In genomic region chr3:50211930-50212329, GRCh38 we compare ENCODE assay signal across 15 cellular contexts. TPM values are rescaled to one million over a fixed set of nuclear protein-coding genes. Genes with fewer than 3 reads are reported as not detected.
A peak's percentile ranks its signal among the peaks of the same experiment; 100 is the strongest.
DNase-seq lines count a peak whose midpoint lies in the region; ATAC-seq, FAIRE-seq and TF ChIP-seq lines count a peak whose summit lies in the region.
"Had no signal": no experiment of that assay in that cellular context is flagged by ENCODE, and none has a peak within 500 bp of the region (broad histone marks: within the 10 kb centered on the region; RNA-seq: fewer than 3 reads in every experiment).

No MANE protein-coding gene starts in this region.

- no peaks in the 10 kb centered on the region for H3K9me3 Mint-ChIP-seq in activated CD8-positive, alpha-beta T cell treated with anti-CD3 and anti-CD28 coated beads for 36 hours
- H3K9me3 Mint-ChIP-seq in activated CD8-positive, alpha-beta T cell treated with anti-CD3 and anti-CD28 coated beads, Interleukin-2, amount 10 ng/mL, durations not matched to agents 7 days and 5 days (ENCODE audit: insufficient read depth): no peaks in the 10 kb centered on the region

- peak; percentile 93 for ATAC-seq in activated CD8-positive, alpha-beta T cell treated with anti-CD3 and anti-CD28 coated beads for 36 hours
- ATAC-seq in activated CD8-positive, alpha-beta T cell treated with anti-CD3 and anti-CD28 coated beads, Interleukin-2, amount 10 ng/mL, durations not matched to agents 7 days and 5 days: no peak
- ATAC-seq: gastroesophageal sphincter had no signal

- no peak for TF ChIP-seq CTCF in activated CD8-positive, alpha-beta T cell treated with anti-CD3 and anti-CD28 coated beads for 36 hours (IDR thresholded peaks at IDR 0.05)

- no peak for FAIRE-seq in RCC 7860 (lab: Jason Lieb, UNC)

- CTCF ChIA-PET in activated CD8-positive, alpha-beta T cell treated with anti-CD3 and anti-CD28 coated beads for 36 hours (lab: Charles Lee): interaction anchor here (0.7 to 2.4 kb wide), 5 partner anchors 9 to 18 kb away, joined by 3 to 22 read pairs (median 4); no protein-coding TSS in a partner anchor
- CTCF ChIA-PET in activated CD8-positive, alpha-beta T cell treated with anti-CD3 and anti-CD28 coated beads, Interleukin-2, amount 10 ng/mL, durations not matched to agents 7 days and 5 days (lab: Charles Lee): interaction anchor here (1.1 to 1.9 kb wide), 2 partner anchors 14 to 17 kb away, joined by 3 to 7 read pairs; no protein-coding TSS in a partner anchor

- no peak overlapping the region for H3K4me3 Mint-ChIP-seq in activated CD8-positive, alpha-beta T cell treated with anti-CD3 and anti-CD28 coated beads for 36 hours
- no peak overlapping the region for H3K4me3 Mint-ChIP-seq in activated CD8-positive, alpha-beta T cell treated with anti-CD3 and anti-CD28 coated beads, Interleukin-2, amount 10 ng/mL, durations not matched to agents 7 days and 5 days

- DNase-seq in activated CD8-positive, alpha-beta T cell treated with anti-CD3 and anti-CD28 coated beads for 36 hours: peak; percentile 88
- no peak for DNase-seq in activated CD8-positive, alpha-beta T cell treated with anti-CD3 and anti-CD28 coated beads, Interleukin-2, amount 10 ng/mL, durations not matched to agents 7 days and 5 days
- DNase-seq in RCC 7860 (ENCODE audit: low spot score) (peak; percentile 36), fibroblast of gingiva (ENCODE audit: low read depth) (peak; percentile 18), NCI-H1048 (lab: John Stamatoyannopoulos, UW) (no peak), NCI-H524 treated with DMSO at 0.1 percent for 48 hours (lab: John Stamatoyannopoulos, UW) (no peak), NCI-H774 (lab: John Stamatoyannopoulos, UW) (no peak)
- peak; percentile 45 to 56 for DNase-seq in stimulated activated CD8-positive, alpha-beta memory T cell treated with anti-CD3 and anti-CD28 coated beads, Interleukin-7, amount 100 ng/mL, for 48 hours (ENCODE audit: extremely low read depth in 1 of 2, low read depth in 1 of 2)
- DNase-seq: cortex of kidney had no signal

- POLR2A ChIA-PET in activated CD8-positive, alpha-beta T cell treated with anti-CD3 and anti-CD28 coated beads for 36 hours (lab: Charles Lee): interaction anchor here (0.9 kb wide), 1 partner anchor 9 kb away, joined by 3 read pairs; no protein-coding TSS in a partner anchor
- POLR2A ChIA-PET in activated CD8-positive, alpha-beta T cell treated with anti-CD3 and anti-CD28 coated beads, Interleukin-2, amount 10 ng/mL, durations not matched to agents 7 days and 5 days (lab: Charles Lee): interaction anchor here (0.6 to 1.7 kb wide), 2 partner anchors 12 to 17 kb away, joined by 3 to 5 read pairs; no protein-coding TSS in a partner anchor

- no peak overlapping the region for H3K27ac Mint-ChIP-seq in activated CD8-positive, alpha-beta T cell treated with anti-CD3 and anti-CD28 coated beads for 36 hours
- no peak overlapping the region for H3K27ac Mint-ChIP-seq in activated CD8-positive, alpha-beta T cell treated with anti-CD3 and anti-CD28 coated beads, Interleukin-2, amount 10 ng/mL, durations not matched to agents 7 days and 5 days

- H3K36me3 Mint-ChIP-seq in activated CD8-positive, alpha-beta T cell treated with anti-CD3 and anti-CD28 coated beads for 36 hours (ENCODE audit: low read depth): no peaks in the 10 kb centered on the region
- no peaks in the 10 kb centered on the region for H3K36me3 Mint-ChIP-seq in activated CD8-positive, alpha-beta T cell treated with anti-CD3 and anti-CD28 coated beads, Interleukin-2, amount 10 ng/mL, durations not matched to agents 7 days and 5 days (ENCODE audit: low read depth)

- peaks cover 4% of the 10 kb centered on the region for H3K4me1 Mint-ChIP-seq in activated CD8-positive, alpha-beta T cell treated with anti-CD3 and anti-CD28 coated beads for 36 hours (ENCODE audit: low read depth)
- peaks cover 5% of the 10 kb centered on the region for H3K4me1 Mint-ChIP-seq in activated CD8-positive, alpha-beta T cell treated with anti-CD3 and anti-CD28 coated beads, Interleukin-2, amount 10 ng/mL, durations not matched to agents 7 days and 5 days (ENCODE audit: low read depth)

- intact Hi-C loops in activated CD8-positive, alpha-beta T cell treated with anti-CD3 and anti-CD28 coated beads for 36 hours (cut with micrococcal nuclease): no loop called here

- H3K27me3 Mint-ChIP-seq in activated CD8-positive, alpha-beta T cell treated with anti-CD3 and anti-CD28 coated beads for 36 hours: peaks cover 10% of the 10 kb centered on the region
- H3K27me3 Mint-ChIP-seq in activated CD8-positive, alpha-beta T cell treated with anti-CD3 and anti-CD28 coated beads, Interleukin-2, amount 10 ng/mL, durations not matched to agents 7 days and 5 days (ENCODE audit: low read depth): peaks cover 6% of the 10 kb centered on the region

RNA-seq across cellular contexts. Expression of gene SLC38A3, which starts 6.9 kb away (rescaled TPM):
- total RNA-seq in activated CD8-positive, alpha-beta T cell treated with anti-CD3 and anti-CD28 coated beads for 36 hours: under 1 TPM in 1 of 2 experiments, not detected in 1; 0.22 TPM
- total RNA-seq in activated CD8-positive, alpha-beta T cell treated with anti-CD3 and anti-CD28 coated beads, Interleukin-2, amount 10 ng/mL, durations not matched to agents 7 days and 5 days: not detected
- total RNA-seq: T-helper 1 cell treated with Interleukin-12 subunit alpha and Interleukin-12 subunit beta and Interleukin-4 antibody, amounts not matched to agents 30 ng/mL and 1 ng/mL, for 36 hours had no signal

RNA-seq across cellular contexts. Expression of gene GNAT1, which starts 20.5 kb away (rescaled TPM):
- under 1 TPM; 0.11 to 0.23 TPM for total RNA-seq in activated CD8-positive, alpha-beta T cell treated with anti-CD3 and anti-CD28 coated beads for 36 hours
- total RNA-seq in activated CD8-positive, alpha-beta T cell treated with anti-CD3 and anti-CD28 coated beads, Interleukin-2, amount 10 ng/mL, durations not matched to agents 7 days and 5 days: not detected
- total RNA-seq: gastroesophageal sphincter; lung; NCI-H460; osteocyte; T-helper 1 cell treated with Interleukin-12 subunit alpha and Interleukin-12 subunit beta and Interleukin-4 antibody, amounts not matched to agents 30 ng/mL and 1 ng/mL, for 36 hours; vagina had no signal

RNA-seq across cellular contexts. Expression of gene GNAI2, which starts 24.1 kb away (rescaled TPM):
- 100 to 1,000 TPM; 238 to 242 TPM for total RNA-seq in activated CD8-positive, alpha-beta T cell treated with anti-CD3 and anti-CD28 coated beads for 36 hours
- total RNA-seq in activated CD8-positive, alpha-beta T cell treated with anti-CD3 and anti-CD28 coated beads, Interleukin-2, amount 10 ng/mL, durations not matched to agents 7 days and 5 days: 100 to 1,000 TPM; 515 to 531 TPM

RNA-seq across cellular contexts. Expression of gene SEMA3F, which starts 56.8 kb away (rescaled TPM):
- under 1 TPM; 0.34 to 0.43 TPM for total RNA-seq in activated CD8-positive, alpha-beta T cell treated with anti-CD3 and anti-CD28 coated beads for 36 hours
- total RNA-seq in activated CD8-positive, alpha-beta T cell treated with anti-CD3 and anti-CD28 coated beads, Interleukin-2, amount 10 ng/mL, durations not matched to agents 7 days and 5 days: not detected

RNA-seq across cellular contexts. Expression of gene SEMA3B, which starts 57.0 kb away (rescaled TPM):
- total RNA-seq in activated CD8-positive, alpha-beta T cell treated with anti-CD3 and anti-CD28 coated beads for 36 hours: 1 to 10 TPM; 1.6 to 2.3 TPM
- total RNA-seq in activated CD8-positive, alpha-beta T cell treated with anti-CD3 and anti-CD28 coated beads, Interleukin-2, amount 10 ng/mL, durations not matched to agents 7 days and 5 days: under 1 TPM; 0.52 to 0.84 TPM

Comparison
In these comparisons a context has a peak if more than half of its experiments do, and no peak if none do; other contexts are left out.
1. DNase-seq: peak in activated CD8-positive, alpha-beta T cell treated with anti-CD3 and anti-CD28 coated beads for 36 hours (single experiment), RCC 7860 (single experiment), fibroblast of gingiva (single experiment) and stimulated activated CD8-positive, alpha-beta memory T cell treated with anti-CD3 and anti-CD28 coated beads, Interleukin-7, amount 100 ng/mL, for 48 hours (2 of 2); none in activated CD8-positive, alpha-beta T cell treated with anti-CD3 and anti-CD28 coated beads, Interleukin-2, amount 10 ng/mL, durations not matched to agents 7 days and 5 days (single experiment), NCI-H1048 (single experiment), NCI-H524 treated with DMSO at 0.1 percent for 48 hours (single experiment) and NCI-H774 (single experiment).